In the genomic region with DNA sequence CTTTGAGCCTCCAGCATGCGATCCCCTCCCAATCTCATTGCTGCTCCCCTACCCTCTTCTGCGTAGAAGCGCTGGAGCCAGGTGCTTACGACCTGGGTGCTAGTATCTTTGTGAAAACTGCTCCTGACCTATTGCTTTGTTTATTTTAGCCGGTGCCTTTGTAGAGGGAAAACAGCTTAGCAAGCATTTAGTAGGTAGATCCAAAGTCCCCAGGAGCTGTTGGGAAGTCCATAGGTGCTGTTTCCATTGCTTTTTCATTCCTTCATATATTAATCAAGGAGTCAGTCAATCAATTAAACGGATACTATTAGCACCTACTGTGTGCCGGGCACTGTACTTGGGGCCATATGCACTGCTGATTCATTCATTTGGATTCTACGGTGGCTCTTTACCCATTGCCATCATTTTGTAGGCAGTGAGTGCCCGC, we compare ENCODE assay signal across 1 cellular context.
A peak's percentile ranks its signal among the peaks of the same experiment; 100 is the strongest.
TF ChIP-seq lines count a peak whose summit lies in the region.

No MANE protein-coding gene starts in this region.

TF ChIP-seq in liver, 16 proteins besides CTCF, POLR2A, EP300 and RAD21 (continued from another document):
- TF ChIP-seq, protein P1, sequence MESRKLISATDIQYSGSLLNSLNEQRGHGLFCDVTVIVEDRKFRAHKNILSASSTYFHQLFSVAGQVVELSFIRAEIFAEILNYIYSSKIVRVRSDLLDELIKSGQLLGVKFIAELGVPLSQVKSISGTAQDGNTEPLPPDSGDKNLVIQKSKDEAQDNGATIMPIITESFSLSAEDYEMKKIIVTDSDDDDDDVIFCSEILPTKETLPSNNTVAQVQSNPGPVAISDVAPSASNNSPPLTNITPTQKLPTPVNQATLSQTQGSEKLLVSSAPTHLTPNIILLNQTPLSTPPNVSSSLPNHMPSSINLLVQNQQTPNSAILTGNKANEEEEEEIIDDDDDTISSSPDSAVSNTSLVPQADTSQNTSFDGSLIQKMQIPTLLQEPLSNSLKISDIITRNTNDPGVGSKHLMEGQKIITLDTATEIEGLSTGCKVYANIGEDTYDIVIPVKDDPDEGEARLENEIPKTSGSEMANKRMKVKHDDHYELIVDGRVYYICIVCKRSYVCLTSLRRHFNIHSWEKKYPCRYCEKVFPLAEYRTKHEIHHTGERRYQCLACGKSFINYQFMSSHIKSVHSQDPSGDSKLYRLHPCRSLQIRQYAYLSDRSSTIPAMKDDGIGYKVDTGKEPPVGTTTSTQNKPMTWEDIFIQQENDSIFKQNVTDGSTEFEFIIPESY (IDR thresholded peaks at IDR 0.05): peak; percentile 51
- TF ChIP-seq FOXA1 (IDR thresholded peaks at IDR 0.05): peak; percentile 88
